In the genomic region with DNA sequence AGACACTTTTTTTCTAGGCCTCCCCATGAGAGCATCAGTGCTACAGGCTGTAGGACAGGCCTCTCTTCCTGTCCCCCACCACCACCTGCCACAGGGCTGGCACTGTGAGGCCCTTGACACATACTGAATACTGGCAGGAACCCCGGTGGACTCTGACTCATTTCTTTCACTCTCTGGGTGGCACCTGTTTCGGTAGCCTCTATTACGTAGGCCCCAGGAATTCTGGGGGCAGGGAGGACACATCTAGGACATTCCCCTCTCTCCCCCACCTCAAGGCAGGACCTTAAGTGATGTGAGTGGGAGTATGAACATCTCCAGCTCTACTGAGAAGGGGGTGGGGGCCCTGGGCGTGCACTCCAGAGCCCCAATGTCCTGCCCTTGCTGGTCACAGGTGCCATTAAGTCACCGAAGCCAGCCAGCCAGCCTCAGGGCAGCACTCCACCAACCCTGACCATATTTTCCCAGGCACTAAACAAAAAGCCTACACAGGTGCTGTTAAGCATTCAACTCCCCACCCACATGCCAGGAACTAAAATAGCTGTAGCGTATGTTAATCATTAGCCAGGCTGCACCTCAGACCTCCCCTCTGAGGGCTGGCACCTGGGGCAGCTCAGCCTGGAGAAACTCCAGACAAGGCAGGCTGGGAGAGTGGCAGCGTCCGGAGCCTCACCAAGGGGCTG, we compare ENCODE assay signal across 9 cellular contexts. TPM values are rescaled to one million over a fixed set of nuclear protein-coding genes. Genes with fewer than 3 reads are reported as not detected.
A peak's percentile ranks its signal among the peaks of the same experiment; 100 is the strongest.
DNase-seq lines count a peak whose midpoint lies in the region; ATAC-seq and FAIRE-seq lines count a peak whose summit lies in the region.
"Had no signal": no experiment of that assay in that cellular context is flagged by ENCODE, and none has a peak within 500 bp of the region (broad histone marks: within the 10 kb centered on the region; RNA-seq: fewer than 3 reads in every experiment).

No MANE protein-coding gene starts in this region.

- peaks cover 34% of the 10 kb centered on the region for H3K79me2 ChIP-seq in mesendoderm (ENCODE audit: control insufficient read depth, insufficient read depth, low read length)

- peaks cover 27% of the 10 kb centered on the region for H3K79me1 ChIP-seq in mesendoderm (ENCODE audit: low read length)

- no peak for DNase-seq in GM18507 (ENCODE audit: extremely low spot score, insufficient read length, low read depth)
- peak; percentile 82 for DNase-seq in NCI-H69 (lab: John Stamatoyannopoulos, UW)
- DNase-seq in activated effector memory CD4-positive, alpha-beta T cell treated with anti-CD3 and anti-CD28 coated beads, Interleukin-2, amount 50 U/mL, for 16 hours, result peak; percentile 88
- DNase-seq in left ventricle myocardium superior, result peak; percentile 55
- DNase-seq in stimulated activated CD4-positive, alpha-beta T cell treated with anti-CD3 and anti-CD28 coated beads, TNF-alpha, amount 100 ng/mL, for 1 hour (ENCODE audit: low read depth in 3 of 3, low spot score in 1 of 3), result peak in 2 of 3 donors; percentile 32 to 38
- no peak for DNase-seq in mesendoderm
- no peak for DNase-seq in cortex of kidney (lab: John Stamatoyannopoulos, UW)

- H2AK5ac ChIP-seq in mesendoderm (ENCODE audit: low read length), result no peak overlapping the region

- no peak overlapping the region for H3K9ac ChIP-seq in mesendoderm (ENCODE audit: low read length)

- H3K23ac ChIP-seq in mesendoderm (ENCODE audit: low read length), result no peak overlapping the region

- no peak overlapping the region for H3K4me2 ChIP-seq in mesendoderm (ENCODE audit: low read length)

- H3K4me3 ChIP-seq in mesendoderm (ENCODE audit: low read length), result no peak overlapping the region
- H3K4me3 ChIP-seq: SK-N-MC had no signal

- ATAC-seq in HG02759 (IDR thresholded peaks at IDR 0.05; ENCODE audit: unreplicated experiment) (peak; percentile 86), left ventricle myocardium superior (peak; percentile 65)

- H2BK15ac ChIP-seq in mesendoderm (replicated peaks; ENCODE audit: low read depth), result no peak overlapping the region

- H3K27me3 ChIP-seq in mesendoderm (ENCODE audit: insufficient read depth, low read length, poor library complexity), result no peaks in the 10 kb centered on the region

- H4K8ac ChIP-seq in mesendoderm (ENCODE audit: low read depth, low read length), result no peak overlapping the region

- WGBS in mesendoderm (ENCODE audit: extremely low coverage, insufficient coverage, low lambda C conversion rate), result no CpG with 5 or more reads among the region's 8 CpGs

- intact Hi-C loops in left ventricle myocardium superior (cut with micrococcal nuclease), result no loop called here

- H3K56ac ChIP-seq in mesendoderm (ENCODE audit: low read length), result no peak overlapping the region

- H2BK5ac ChIP-seq in mesendoderm (ENCODE audit: low read length), result no peak overlapping the region

- peak; percentile 91 for FAIRE-seq in GM18507 (lab: Jason Lieb, UNC)

- no peak overlapping the region for H2BK120ac ChIP-seq in mesendoderm (ENCODE audit: low read depth, low read length)

- no peak overlapping the region for H3K4ac ChIP-seq in mesendoderm (ENCODE audit: low read depth, low read length)

- H4K5ac ChIP-seq in mesendoderm (ENCODE audit: low read length), result no peak overlapping the region

- H3K4me1 ChIP-seq in mesendoderm (ENCODE audit: control insufficient read depth, low read depth, low read length), result no peaks in the 10 kb centered on the region

- H3K18ac ChIP-seq in mesendoderm (ENCODE audit: low read length), result no peak overlapping the region

- no peak overlapping the region for H3K27ac ChIP-seq in mesendoderm (ENCODE audit: low read depth, low read length)
- H3K27ac ChIP-seq: SK-N-MC had no signal

- H3K36me3 ChIP-seq in mesendoderm (ENCODE audit: control insufficient read depth, insufficient read depth, low read length), result no peaks in the 10 kb centered on the region

RNA-seq across cellular contexts. Expression of a gene that starts 8.9 kb away (rescaled TPM):
- total RNA-seq in left ventricle myocardium superior, result 405 TPM
- polyA plus RNA-seq in mesendoderm (2013, experiment 1 of 2), result 235 TPM
- polyA plus RNA-seq in mesendoderm (2013, experiment 2 of 2), result 239 TPM

Comparison
In these comparisons a context has a peak if more than half of its experiments do, and no peak if none do; other contexts are left out.
1. DNase-seq: peak in NCI-H69 (single experiment), activated effector memory CD4-positive, alpha-beta T cell treated with anti-CD3 and anti-CD28 coated beads, Interleukin-2, amount 50 U/mL, for 16 hours (single experiment), left ventricle myocardium superior (single experiment) and stimulated activated CD4-positive, alpha-beta T cell treated with anti-CD3 and anti-CD28 coated beads, TNF-alpha, amount 100 ng/mL, for 1 hour (2 of 3); none in GM18507 (single experiment), mesendoderm (single experiment) and cortex of kidney (single experiment).